8 cellular contexts compared by ENCODE assay signal in the genomic region with DNA sequence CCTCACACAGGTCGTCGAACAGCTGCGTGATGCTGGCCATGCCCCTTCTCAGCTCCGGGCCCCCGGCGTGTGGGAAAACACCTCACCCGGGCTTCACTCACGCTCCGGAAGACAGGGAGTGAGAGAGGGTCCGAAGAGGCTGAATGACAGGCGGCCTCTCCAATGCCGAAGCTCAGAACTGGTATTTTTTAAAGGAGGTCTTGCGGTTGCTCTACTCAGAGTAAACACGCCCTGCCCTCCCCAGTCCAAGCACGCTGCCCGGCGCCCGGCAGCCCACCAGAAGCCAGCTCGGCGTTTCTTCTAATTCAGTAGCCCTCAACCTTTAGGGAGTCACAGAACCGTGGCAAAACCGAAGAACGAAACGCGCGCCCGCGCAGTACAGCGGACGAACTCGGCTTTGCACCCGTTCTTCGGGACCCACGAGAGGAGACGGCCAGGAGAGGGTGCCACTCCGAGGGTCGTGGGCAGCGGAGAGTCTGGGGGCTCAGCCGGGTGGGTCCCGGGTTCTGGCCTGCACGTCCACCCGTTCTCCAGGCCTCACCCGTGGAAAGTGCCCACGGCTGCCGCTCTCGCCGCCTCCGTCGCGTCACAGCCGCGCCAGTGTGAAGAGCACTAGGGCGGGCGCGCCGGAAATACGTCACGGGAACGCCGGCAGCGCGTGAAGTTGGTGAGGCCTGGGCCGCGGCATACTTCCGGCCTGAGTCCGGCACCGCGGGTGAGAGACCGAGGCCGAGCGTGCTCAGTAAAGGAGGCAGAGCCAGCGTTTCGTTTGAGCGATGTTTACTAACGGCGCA. TPM values are rescaled to one million over a fixed set of nuclear protein-coding genes. Genes with fewer than 3 reads are reported as not detected.
DNase-seq lines count a peak whose midpoint lies in the region; ATAC-seq and TF ChIP-seq lines count a peak whose summit lies in the region.

Gene TUBGCP6 (minus strand): TSS at position 604 of the 794 bp plus-strand sequence. CDS start 564 bp downstream, at position 40.

- H4K20me1 ChIP-seq in fibroblast of lung (ENCODE audit: control insufficient read depth, extremely low read depth, insufficient read depth, low read length): no peaks in the 10 kb centered on the region

- H3K4me2 ChIP-seq in fibroblast of lung (ENCODE audit: extremely low read depth, insufficient read depth, low read length): peak within 1 kb of the TSS; percentile 98

- peak within 1 kb of the TSS; percentile 95 for H2AFZ ChIP-seq in fibroblast of lung (ENCODE audit: low read length)

- H3K9ac ChIP-seq in fibroblast of lung (ENCODE audit: insufficient read depth, low read length): peak within 1 kb of the TSS; percentile 94

- peak; percentile 58 for ATAC-seq in GM21619 (IDR thresholded peaks at IDR 0.05; ENCODE audit: unreplicated experiment)
- peak; percentile 78 to 91 (median 81) for ATAC-seq in natural killer cell

- peak within 1 kb of the TSS; percentile 88 for H3K27ac ChIP-seq in fibroblast of lung (ENCODE audit: insufficient read depth, low read length)

- TF ChIP-seq CTCF in fibroblast of lung (conservative IDR thresholded peaks at IDR 0.05 in 1 of 2, IDR thresholded peaks at IDR 0.05 in 1 of 2; ENCODE audit: low read depth in 1 of 2, low read length in 2 of 2): no peak
- TF ChIP-seq CTCF in natural killer cell (IDR thresholded peaks at IDR 0.05): no peak

- peak within 1 kb of the TSS; percentile 96 to 98 for H3K27ac Mint-ChIP-seq in natural killer cell

- H3K27me3 ChIP-seq in fibroblast of lung (ENCODE audit: control insufficient read depth, insufficient read depth, low read length): no peaks in the 10 kb centered on the region

- DNase-seq in DMS153 (lab: John Stamatoyannopoulos, UW) (peak; percentile 80), KBM-7 (peak; percentile 91), RPMI8226 (peak; percentile 97), fibroblast of lung (ENCODE audit: low read depth in 2 of 2) (peak; percentile 91 to 94), natural killer cell (peak; percentile 94)
- peak; percentile 86 to 88 for DNase-seq in activated T-helper 1 cell treated with anti-CD3 and anti-CD28 coated beads, Interleukin-2, amount 50 U/mL, for 16 hours (ENCODE audit: low read depth in 1 of 2, low spot score in 1 of 2)
- peak; percentile 82 to 93 (median 88) for DNase-seq in stimulated activated naive CD4-positive, alpha-beta T cell (lab: John Stamatoyannopoulos, UW)

- no peaks in the 10 kb centered on the region for H3K36me3 Mint-ChIP-seq in natural killer cell

- H3K4me3 Mint-ChIP-seq in natural killer cell: peak within 1 kb of the TSS; percentile 99

- no peaks in the 10 kb centered on the region for H3K27me3 Mint-ChIP-seq in natural killer cell (ENCODE audit: low read depth in 2 of 2)

- in situ Hi-C loops in KBM-7 (cut with MboI; ENCODE audit: low pct_unique_long_range_greater_than_20kb, low sequenced_read_pairs): no loop called here

- peaks cover 23 to 34% of the 10 kb centered on the region in 2 donors for H3K4me1 Mint-ChIP-seq in natural killer cell

- H3K36me3 ChIP-seq in fibroblast of lung (ENCODE audit: control insufficient read depth, insufficient read depth, low read length): peaks cover 35% of the 10 kb centered on the region

- intact Hi-C loops in natural killer cell (cut with micrococcal nuclease): no loop called here

- H3K4me1 ChIP-seq in fibroblast of lung (ENCODE audit: control insufficient read depth, extremely low read depth, insufficient read depth, low read length): peaks cover 14% of the 10 kb centered on the region

- no peaks in the 10 kb centered on the region for H3K9me3 ChIP-seq in fibroblast of lung (ENCODE audit: control insufficient read depth, insufficient read depth, low read depth, low read length)

- no peaks in the 10 kb centered on the region for H3K9me3 Mint-ChIP-seq in natural killer cell

- H3K79me2 ChIP-seq in fibroblast of lung (ENCODE audit: control insufficient read depth, insufficient read depth, low read length): peaks cover 58% of the 10 kb centered on the region

- H3K4me3 ChIP-seq in fibroblast of lung (replicated peaks in 1 of 4; ENCODE audit: control extremely low read depth in 1 of 4, insufficient read depth in 1 of 4, low read depth in 3 of 4, low read length in 4 of 4): peak within 1 kb of the TSS; percentile 93 to 100 (median 95)

RNA-seq across cellular contexts. Expression of gene TUBGCP6, which starts in this region (rescaled TPM):
- total RNA-seq in fibroblast of lung: 19.0 and 23.8 TPM in 2 replicates
- polyA plus RNA-seq in fibroblast of lung: 6.7 and 7.3 TPM in 2 replicates
- 10.8 and 11.2 TPM in 2 replicates for polyA plus RNA-seq in fibroblast of lung (2012)
- polyA minus RNA-seq in fibroblast of lung (ENCODE audit: low replicate concordance): 17.3 and 18.7 TPM in 2 replicates
- 100 to 1,000 TPM; 105 to 126 (median 118) TPM for total RNA-seq in natural killer cell

Comparison
In these comparisons a context has a peak if more than half of its experiments do, and no peak if none do; other contexts are left out.
1. Peak in every context shown above with its lines: DNase-seq, ATAC-seq, H3K4me3 ChIP-seq and H3K27ac ChIP-seq.